ENCODE assay signal across 27 cellular contexts in the genomic region with DNA sequence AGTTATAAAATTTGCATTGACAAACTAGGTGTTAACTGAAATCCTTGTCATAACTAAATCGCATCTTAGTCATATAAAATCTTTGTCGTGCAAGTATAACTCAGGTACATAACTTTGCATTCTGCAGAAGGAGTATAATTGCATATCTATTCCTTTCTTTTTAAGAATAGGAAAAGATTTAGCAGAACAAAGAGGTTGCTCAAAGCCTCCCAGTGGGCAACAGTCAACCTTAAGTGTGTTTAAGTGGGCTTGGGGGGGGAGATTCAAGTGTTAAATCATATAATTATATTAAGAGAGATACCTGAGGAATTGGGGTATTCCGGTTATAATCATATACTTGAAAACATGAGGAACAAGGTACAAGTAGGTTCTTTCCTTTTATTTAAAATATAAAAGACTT.
DNase-seq lines count a peak whose midpoint lies in the region; ATAC-seq, FAIRE-seq and TF ChIP-seq lines count a peak whose summit lies in the region.
"Had no signal": no experiment of that assay in that cellular context is flagged by ENCODE, and none has a peak within 500 bp of the region (broad histone marks: within the 10 kb centered on the region; RNA-seq: fewer than 3 reads in every experiment).

No MANE protein-coding gene starts in this region.

- H4K20me1 ChIP-seq in GM23338 (replicated peaks; ENCODE audit: insufficient read depth) (no peaks in the 10 kb centered on the region), H1 (replicated peaks in 1 of 2; ENCODE audit: control insufficient read depth in 1 of 2, insufficient read depth in 2 of 2, low read length in 2 of 2) (no peaks in the 10 kb centered on the region)
- H4K20me1 ChIP-seq: BLaER1 had no signal

- peaks cover 22% of the 10 kb centered on the region for H3K4me1 ChIP-seq in GM23338 (ENCODE audit: insufficient read depth)
- peaks cover 0 to 12% (median 6%) of the 10 kb centered on the region in 4 experiments; a peak in 3 of 7 replicates for H3K4me1 ChIP-seq in H1 (replicated peaks in 1 of 4; ENCODE audit: control insufficient read depth in 3 of 4, insufficient read depth in 4 of 4, low read length in 3 of 4)
- H3K4me1 ChIP-seq: BLaER1 had no signal

- no peak overlapping the region for H3K4ac ChIP-seq in H1 (replicated peaks; ENCODE audit: insufficient read length, low read depth, low read length)

- H3K9me3 Mint-ChIP-seq in GM23338 (peaks cover 3% of the 10 kb centered on the region; the same call in 2 of the 3 replicates), MCF 10A (ENCODE audit: unreplicated experiment) (no peaks in the 10 kb centered on the region)
- H3K9me3 Mint-ChIP-seq: CD14-positive monocyte had no signal

- H2BK12ac ChIP-seq in H1 (ENCODE audit: low read depth, low read length), result no peak overlapping the region

- no peaks in the 10 kb centered on the region for H3K36me3 ChIP-seq in GM23338 (ENCODE audit: insufficient read depth)
- 0 out of 8 replicates have a peak, but pooled peaks cover 0 to 2% (median 0%) of the 10 kb centered on the region in 4 experiments for H3K36me3 ChIP-seq in H1 (ENCODE audit: control insufficient read depth in 2 of 4, insufficient read depth in 4 of 4, low read length in 3 of 4)
- H3K36me3 ChIP-seq: BE2C, BLaER1 had no signal

- no peak overlapping the region for H3K9ac ChIP-seq in H1 (replicated peaks in 1 of 4; ENCODE audit: extremely low read depth in 1 of 4, low read depth in 3 of 4, low read length in 3 of 4)
- H3K9ac ChIP-seq: BLaER1 had no signal

- H3K4me3 ChIP-seq in GM23338 (no peak overlapping the region), H1 (ENCODE audit: extremely low read depth in 1 of 4, insufficient read depth in 2 of 4, low read depth in 3 of 4, low read length in 4 of 4) (no peak overlapping the region)
- H3K4me3 ChIP-seq: BLaER1 had no signal

- no peak overlapping the region for H2BK120ac ChIP-seq in H1 (replicated peaks; ENCODE audit: low read depth, low read length)

- H3K4me1 Mint-ChIP-seq in GM23338 (peaks cover 34% of the 10 kb centered on the region), MCF 10A (ENCODE audit: insufficient read depth, unreplicated experiment) (no peaks in the 10 kb centered on the region)
- H3K4me1 Mint-ChIP-seq: CD14-positive monocyte; CD4-positive, alpha-beta memory T cell; CD4-positive, CD25-positive, alpha-beta regulatory T cell; CD8-positive, alpha-beta memory T cell had no signal

- FAIRE-seq in H1 (lab: Jason Lieb, UNC), result no peak
- FAIRE-seq: A204.1, G401.6, GM12891, GM19239 had no signal

- 50% methylated on average over 3 of the region's 3 CpGs; no CpG with 5 or more reads in 1 of the 2 experiments for WGBS in H1 (ENCODE audit: extremely low coverage in 1 of 2, insufficient coverage in 1 of 2, insufficient read length in 1 of 2, insufficient replicate concordance in 2 of 2, low coverage in 1 of 2, low lambda C conversion rate in 2 of 2, missing lambda C conversion rate in 1 of 2), 2 experiments

- TF ChIP-seq RAD21 in H1 (IDR thresholded peaks at IDR 0.05 in 1 of 2, conservative IDR thresholded peaks at IDR 0.05 in 1 of 2; ENCODE audit: low read depth in 2 of 2, low read length in 2 of 2), result no peak

- H2AFZ ChIP-seq in GM23338, result no peak overlapping the region
- no peak overlapping the region for H2AFZ ChIP-seq in H1 (ENCODE audit: low read length)

- no peak overlapping the region for H3K23ac ChIP-seq in H1 (ENCODE audit: insufficient read length)

- intact Hi-C loops in MCF 10A (cut with micrococcal nuclease), result no loop called here

- H2AK5ac ChIP-seq in H1 (ENCODE audit: low read depth, low read length), result no peak overlapping the region

- no peak overlapping the region for H4K5ac ChIP-seq in H1 (ENCODE audit: insufficient read length, low read depth, low read length)

- H2BK15ac ChIP-seq in H1 (ENCODE audit: low read length), result no peak overlapping the region

- no peaks in the 10 kb centered on the region for H3K9me2 ChIP-seq in GM23338 (ENCODE audit: insufficient read depth)

- no peaks in the 10 kb centered on the region for H3F3A ChIP-seq in GM23338 (replicated peaks; ENCODE audit: low read depth)

- H2BK5ac ChIP-seq in H1 (ENCODE audit: low read depth, low read length), result no peak overlapping the region

- in situ Hi-C loops in G401 (cut with HindIII; ENCODE audit: low sequenced_read_pairs), result no loop called here

- BruUV-seq in MCF 10A (replicated peaks; lab: Mats Ljungman, UMichigan), result no TSS peak

- POLR2A ChIA-PET in H1 (lab: Charles Lee; ENCODE audit: partially characterized antibody) (no interaction called here), MCF 10A (lab: Yijun Ruan, JAX) (no interaction called here)

- H3K27me3 Mint-ChIP-seq in GM23338 (ENCODE audit: insufficient read depth, low read depth, poor library complexity) (no peaks in the 10 kb centered on the region), MCF 10A (ENCODE audit: insufficient read depth, unreplicated experiment) (peaks cover 74% of the 10 kb centered on the region)
- H3K27me3 Mint-ChIP-seq: CD4-positive, alpha-beta memory T cell; CD4-positive, CD25-positive, alpha-beta regulatory T cell; CD8-positive, alpha-beta memory T cell had no signal

- no peaks in the 10 kb centered on the region for H3K9me3 ChIP-seq in H1 (ENCODE audit: insufficient read depth in 2 of 2, low read depth in 1 of 2, low read length in 1 of 2)
- H3K9me3 ChIP-seq: BE2C, BLaER1 had no signal

- H3K27ac Mint-ChIP-seq in GM23338 (no peak overlapping the region), MCF 10A (ENCODE audit: low read depth, unreplicated experiment) (no peak overlapping the region)
- H3K27ac Mint-ChIP-seq: CD14-positive monocyte; CD4-positive, alpha-beta memory T cell; CD4-positive, CD25-positive, alpha-beta regulatory T cell; CD8-positive, alpha-beta memory T cell had no signal

- no peak overlapping the region for H4K8ac ChIP-seq in H1 (ENCODE audit: extremely low read depth, insufficient read depth, low read length)

- no peaks in the 10 kb centered on the region; the same call in 1 of the 2 replicates for H3K79me1 ChIP-seq in H1 (ENCODE audit: low read depth, low read length)

- H2BK20ac ChIP-seq in H1 (ENCODE audit: low read length), result no peak overlapping the region

- DNase-seq in GM23338 (ENCODE audit: low spot score), result peak; percentile 20
- peak; percentile 42 for DNase-seq in NCI-H2227 (lab: John Stamatoyannopoulos, UW; ENCODE audit: unreplicated experiment)
- DNase-seq in H1 (ENCODE audit: low read depth in 1 of 2, low spot score in 2 of 2), result no peak
- DNase-seq in MCF 10A (ENCODE audit: unreplicated experiment), result no peak
- DNase-seq in G401 (ENCODE audit: low spot score), result no peak
- DNase-seq: 8988T; ACHN; BE2C; C1 segment of cervical spinal cord; CD4-positive, alpha-beta memory T cell; CD4-positive, CD25-positive, alpha-beta regulatory T cell; CD8-positive, alpha-beta memory T cell; COR-L47; DMS 273 treated with DMSO at 0.1 percent for 48 hours; DMS153; DMS53; DMS79; DND-41; EL; GF-D8 had no signal

- ATAC-seq in GM23338, result no peak; the same call in 2 of the 3 replicates
- ATAC-seq in GM21786 (IDR thresholded peaks at IDR 0.05; ENCODE audit: unreplicated experiment), result no peak

- CTCF ChIA-PET in H1 (lab: Charles Lee; ENCODE audit: partially characterized antibody) (interaction anchor here (1.2 kb wide), 2 partner anchors 10 to 14 kb away, joined by 4 to 5 read pairs; no protein-coding TSS in a partner anchor), MCF 10A (lab: Yijun Ruan, JAX) (no interaction called here)

- H3K4me3 Mint-ChIP-seq in GM23338 (no peak overlapping the region), MCF 10A (ENCODE audit: unreplicated experiment) (no peak overlapping the region)
- H3K4me3 Mint-ChIP-seq: CD14-positive monocyte; CD4-positive, alpha-beta memory T cell; CD4-positive, CD25-positive, alpha-beta regulatory T cell; CD8-positive, alpha-beta memory T cell had no signal

- H3K23me2 ChIP-seq in H1 (ENCODE audit: low read depth, low read length), result no peaks in the 10 kb centered on the region

- no peak overlapping the region for H3K27ac ChIP-seq in GM23338 (ENCODE audit: low read depth)
- no peak overlapping the region for H3K27ac ChIP-seq in H1 (ENCODE audit: low read depth, low read length)
- H3K27ac ChIP-seq: BLaER1 had no signal

- H3K79me2 ChIP-seq in GM23338 (replicated peaks; ENCODE audit: insufficient read depth), result no peaks in the 10 kb centered on the region
- H3K79me2 ChIP-seq in H1 (ENCODE audit: control insufficient read depth in 1 of 2, insufficient read depth in 2 of 2, low read length in 2 of 2), result no peaks in the 10 kb centered on the region

- H3K36me3 Mint-ChIP-seq in GM23338 (ENCODE audit: low read depth), result no peaks in the 10 kb centered on the region
- no peaks in the 10 kb centered on the region for H3K36me3 Mint-ChIP-seq in MCF 10A (ENCODE audit: insufficient read depth, unreplicated experiment)
- H3K36me3 Mint-ChIP-seq: CD14-positive monocyte; CD4-positive, alpha-beta memory T cell; CD4-positive, CD25-positive, alpha-beta regulatory T cell; CD8-positive, alpha-beta memory T cell had no signal

- TF ChIP-seq EP300 in H1 (IDR thresholded peaks at IDR 0.05; ENCODE audit: borderline replicate concordance in 1 of 2, low read depth in 2 of 2, low read length in 2 of 2), result no peak

- TF ChIP-seq POLR2A in H1 (IDR thresholded peaks at IDR 0.05; ENCODE audit: control extremely low read depth in 1 of 2, low read depth in 2 of 2, low read length in 2 of 2), result no peak

- H4K91ac ChIP-seq in H1 (replicated peaks; ENCODE audit: insufficient read length, low read length), result no peak overlapping the region

- H3K56ac ChIP-seq in H1 (replicated peaks; ENCODE audit: insufficient read length, low read depth, low read length), result no peak overlapping the region

- H3K27me3 ChIP-seq in GM23338 (ENCODE audit: insufficient read depth) (no peaks in the 10 kb centered on the region), H1 (replicated peaks in 1 of 4; ENCODE audit: control insufficient read depth in 3 of 4, extremely low read depth in 1 of 4, insufficient read depth in 3 of 4, low read length in 3 of 4) (no peaks in the 10 kb centered on the region)
- H3K27me3 ChIP-seq: BE2C, BLaER1 had no signal

- no peak overlapping the region for H3K18ac ChIP-seq in H1 (ENCODE audit: extremely low read depth, low read length)

- TF ChIP-seq CTCF in GM23338 (conservative IDR thresholded peaks at IDR 0.05; ENCODE audit: low read depth in 2 of 2), result no peak
- no peak for TF ChIP-seq CTCF in H1 (IDR thresholded peaks at IDR 0.05; ENCODE audit: control extremely low read depth in 1 of 3, insufficient read depth in 1 of 3, low read depth in 1 of 3, low read length in 3 of 3)
- no peak for TF ChIP-seq CTCF in MCF 10A (IDR thresholded peaks at IDR 0.05; ENCODE audit: unreplicated experiment)

- H3K14ac ChIP-seq in H1 (ENCODE audit: insufficient read length), result no peak overlapping the region

- H3K4me2 ChIP-seq in GM23338 (peak overlapping the region; percentile 50; the same call in 1 of the 2 replicates), H1 (ENCODE audit: insufficient read depth in 1 of 2, low read depth in 2 of 2, low read length in 2 of 2) (no peak overlapping the region)
- H3K4me2 ChIP-seq: BLaER1 had no signal

TF ChIP-seq in GM23338, 12 proteins besides CTCF, POLR2A, EP300 and RAD21:
- TF ChIP-seq NANOG (IDR thresholded peaks at IDR 0.05; ENCODE audit: borderline replicate concordance), result peak; percentile 70; the same call in 1 of the 2 replicates
- TF ChIP-seq JUNB (IDR thresholded peaks at IDR 0.05; ENCODE audit: unreplicated experiment), result no peak

TF ChIP-seq in H1, 55 proteins besides CTCF, POLR2A, EP300 and RAD21 (continues in another document):
- TF ChIP-seq NANOG (IDR thresholded peaks at IDR 0.05; ENCODE audit: insufficient read depth, low read depth, low read length, poor library complexity, severe bottlenecking), result peak; percentile 69

Comparison
In these comparisons a context has a peak if more than half of its experiments do, and no peak if none do; other contexts are left out.
1. DNase-seq: peak in GM23338 (single experiment) and NCI-H2227 (single experiment); none in H1 (0 of 2), MCF 10A (single experiment) and G401 (single experiment).